Comparison of ENCODE assay signal across 1 cellular context in the genomic region with DNA sequence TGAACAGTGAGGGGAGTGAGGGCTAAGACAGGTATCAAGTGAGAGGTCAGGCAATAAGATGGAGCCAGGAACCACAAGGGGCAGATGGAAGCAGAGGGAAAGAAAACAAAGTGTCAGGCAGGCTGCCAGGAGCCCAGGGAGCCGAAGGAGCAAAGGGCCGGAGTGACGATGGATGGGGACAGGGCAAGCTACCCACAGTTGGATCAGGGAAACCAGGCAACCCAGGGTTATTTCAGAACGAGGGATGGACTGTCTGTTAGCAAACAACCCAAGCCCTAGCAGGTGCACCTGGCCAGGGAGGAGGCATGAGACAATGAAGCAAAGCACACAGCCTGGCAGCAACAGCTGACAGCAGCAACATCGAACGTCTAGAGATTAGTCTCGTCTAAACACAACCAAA.
TF ChIP-seq lines count a peak whose summit lies in the region.

No MANE protein-coding gene starts in this region.

TF ChIP-seq in WTC11, 78 proteins besides CTCF, POLR2A, EP300 and RAD21 (continued from another document):
- TF ChIP-seq, protein P1, sequence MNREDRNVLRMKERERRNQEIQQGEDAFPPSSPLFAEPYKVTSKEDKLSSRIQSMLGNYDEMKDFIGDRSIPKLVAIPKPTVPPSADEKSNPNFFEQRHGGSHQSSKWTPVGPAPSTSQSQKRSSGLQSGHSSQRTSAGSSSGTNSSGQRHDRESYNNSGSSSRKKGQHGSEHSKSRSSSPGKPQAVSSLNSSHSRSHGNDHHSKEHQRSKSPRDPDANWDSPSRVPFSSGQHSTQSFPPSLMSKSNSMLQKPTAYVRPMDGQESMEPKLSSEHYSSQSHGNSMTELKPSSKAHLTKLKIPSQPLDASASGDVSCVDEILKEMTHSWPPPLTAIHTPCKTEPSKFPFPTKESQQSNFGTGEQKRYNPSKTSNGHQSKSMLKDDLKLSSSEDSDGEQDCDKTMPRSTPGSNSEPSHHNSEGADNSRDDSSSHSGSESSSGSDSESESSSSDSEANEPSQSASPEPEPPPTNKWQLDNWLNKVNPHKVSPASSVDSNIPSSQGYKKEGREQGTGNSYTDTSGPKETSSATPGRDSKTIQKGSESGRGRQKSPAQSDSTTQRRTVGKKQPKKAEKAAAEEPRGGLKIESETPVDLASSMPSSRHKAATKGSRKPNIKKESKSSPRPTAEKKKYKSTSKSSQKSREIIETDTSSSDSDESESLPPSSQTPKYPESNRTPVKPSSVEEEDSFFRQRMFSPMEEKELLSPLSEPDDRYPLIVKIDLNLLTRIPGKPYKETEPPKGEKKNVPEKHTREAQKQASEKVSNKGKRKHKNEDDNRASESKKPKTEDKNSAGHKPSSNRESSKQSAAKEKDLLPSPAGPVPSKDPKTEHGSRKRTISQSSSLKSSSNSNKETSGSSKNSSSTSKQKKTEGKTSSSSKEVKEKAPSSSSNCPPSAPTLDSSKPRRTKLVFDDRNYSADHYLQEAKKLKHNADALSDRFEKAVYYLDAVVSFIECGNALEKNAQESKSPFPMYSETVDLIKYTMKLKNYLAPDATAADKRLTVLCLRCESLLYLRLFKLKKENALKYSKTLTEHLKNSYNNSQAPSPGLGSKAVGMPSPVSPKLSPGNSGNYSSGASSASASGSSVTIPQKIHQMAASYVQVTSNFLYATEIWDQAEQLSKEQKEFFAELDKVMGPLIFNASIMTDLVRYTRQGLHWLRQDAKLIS (CRISPR knock-in tag; IDR thresholded peaks at IDR 0.05; ENCODE audit: borderline replicate concordance), result no peak
TF ChIP-seq in WTC11: peak in this region for 0.
